Comparison of ENCODE assay signal across 23 cellular contexts in genomic region chr19:29492761-29493160, GRCh38. TPM values are rescaled to one million over a fixed set of nuclear protein-coding genes. Genes with fewer than 3 reads are reported as not detected.
DNase-seq lines count a peak whose midpoint lies in the region; ATAC-seq and TF ChIP-seq lines count a peak whose summit lies in the region.
"Had no signal": no experiment of that assay in that cellular context is flagged by ENCODE, and none has a peak within 500 bp of the region (broad histone marks: within the 10 kb centered on the region; RNA-seq: fewer than 3 reads in every experiment).

No MANE protein-coding gene starts in this region.

- H3K27me3 ChIP-seq in CD8-positive, alpha-beta T cell (ENCODE audit: insufficient read depth, low read length): peaks cover 4% of the 10 kb centered on the region
- H3K27me3 ChIP-seq: testis had no signal

- H3K27me3 Mint-ChIP-seq in CD8-positive, alpha-beta T cell (ENCODE audit: low read depth): peaks cover 29% of the 10 kb centered on the region

- H3K36me3 Mint-ChIP-seq in CD8-positive, alpha-beta T cell: no peaks in the 10 kb centered on the region
- H3K36me3 Mint-ChIP-seq: activated naive CD8-positive, alpha-beta T cell treated with anti-CD3 and anti-CD28 coated beads for 36 hours had no signal

- intact Hi-C loops in CD8-positive, alpha-beta T cell (cut with DNase I, micrococcal nuclease): no loop called here

- H3K9me3 ChIP-seq in CD8-positive, alpha-beta T cell (ENCODE audit: low read length): no peaks in the 10 kb centered on the region
- H3K9me3 ChIP-seq: mucosa of descending colon, testis had no signal

- TF ChIP-seq CTCF in fibroblast of mammary gland (conservative IDR thresholded peaks at IDR 0.05; ENCODE audit: control insufficient read depth, insufficient read depth, low read depth, low read length): no peak
- TF ChIP-seq CTCF in CD8-positive, alpha-beta T cell (IDR thresholded peaks at IDR 0.05): no peak

- H3K4me1 Mint-ChIP-seq in CD8-positive, alpha-beta T cell (ENCODE audit: low read depth): no peaks in the 10 kb centered on the region
- H3K4me1 Mint-ChIP-seq: activated CD4-positive, alpha-beta T cell treated with anti-CD3 and anti-CD28 coated beads, Interleukin-2, amount 10 ng/mL, durations not matched to agents 24 days and 14 days; activated naive CD8-positive, alpha-beta T cell treated with anti-CD3 and anti-CD28 coated beads for 36 hours had no signal

- H3K27ac Mint-ChIP-seq in CD8-positive, alpha-beta T cell: no peak overlapping the region
- H3K27ac Mint-ChIP-seq: activated CD4-positive, alpha-beta T cell treated with anti-CD3 and anti-CD28 coated beads, Interleukin-2, amount 10 ng/mL, durations not matched to agents 24 days and 14 days; activated naive CD8-positive, alpha-beta T cell treated with anti-CD3 and anti-CD28 coated beads for 36 hours; activated T-helper 2 cell treated with anti-CD3 and anti-CD28 coated beads, Interferon-gamma antibody, Interleukin-2, Interleukin-4, amounts not matched to agents 10 μg/mL and 5 μg/mL and 100 μg/mL, durations not matched to agents 14 hours and 24 hours and 36 hours; CD4-positive, alpha-beta T cell had no signal

- DNase-seq in M059J (ENCODE audit: low read depth) (peak; percentile 21), fibroblast of mammary gland (ENCODE audit: low read depth) (peak; percentile 2), mesenteric fat pad (ENCODE audit: low spot score) (peak; percentile 33), substantia nigra (lab: John Stamatoyannopoulos, UW) (peak in 8 of 49 donors; percentile 22 to 52 (median 28)), NCI-H146 (lab: John Stamatoyannopoulos, UW) (no peak), Kasumi-1 (lab: John Stamatoyannopoulos, UW) (no peak)
- DNase-seq in stimulated activated naive CD8-positive, alpha-beta T cell treated with anti-CD3 and anti-CD28 coated beads, Interleukin-15, Interleukin-2, amounts not matched to agents 100 U/mL and 50 U/mL, for 24 hours: no peak
- DNase-seq in CD8-positive, alpha-beta T cell: no peak
- DNase-seq: activated CD4-positive, alpha-beta T cell treated with anti-CD3 and anti-CD28 coated beads, Interleukin-2, amount 10 ng/mL, durations not matched to agents 24 days and 14 days; activated naive CD8-positive, alpha-beta T cell treated with anti-CD3 and anti-CD28 coated beads for 36 hours; CD4-positive, alpha-beta T cell; GDM1; left colon; mucosa of descending colon; NCI-H1436 treated with DMSO at 0.1 percent for 48 hours; NCI-H2171 treated with DMSO at 0.1 percent for 48 hours; NCI-H526 treated with DMSO at 0.1 percent for 48 hours; SHP77 treated with DMSO at 0.1 percent for 48 hours; testis had no signal

- peak overlapping the region; percentile 64 for H3K27ac ChIP-seq in substantia nigra (ENCODE audit: low read depth, low read length, poor library complexity, severe bottlenecking)
- no peak overlapping the region for H3K27ac ChIP-seq in CD8-positive, alpha-beta T cell (ENCODE audit: low read depth, low read length)
- H3K27ac ChIP-seq: HL-60, testis had no signal

- H3K4me3 ChIP-seq in fibroblast of mammary gland (ENCODE audit: control insufficient read depth, low read depth, low read length): no peak overlapping the region
- H3K4me3 ChIP-seq in CD8-positive, alpha-beta T cell (ENCODE audit: low read depth, low read length): no peak overlapping the region
- H3K4me3 ChIP-seq: mucosa of descending colon, testis had no signal

- no peaks in the 10 kb centered on the region for H3K4me1 ChIP-seq in CD8-positive, alpha-beta T cell (ENCODE audit: insufficient read depth, low read length)
- H3K4me1 ChIP-seq: testis had no signal

- no peaks in the 10 kb centered on the region for H3K9me3 Mint-ChIP-seq in CD8-positive, alpha-beta T cell
- H3K9me3 Mint-ChIP-seq: activated CD4-positive, alpha-beta T cell treated with anti-CD3 and anti-CD28 coated beads, Interleukin-2, amount 10 ng/mL, durations not matched to agents 24 days and 14 days; activated T-helper 2 cell treated with anti-CD3 and anti-CD28 coated beads, Interferon-gamma antibody, Interleukin-2, Interleukin-4, amounts not matched to agents 10 μg/mL and 5 μg/mL and 100 μg/mL, durations not matched to agents 14 hours and 24 hours and 36 hours; CD4-positive, alpha-beta T cell had no signal

- CTCF ChIA-PET in CD8-positive, alpha-beta T cell (lab: Charles Lee): no interaction called here

- no peak for ATAC-seq in stimulated activated naive CD8-positive, alpha-beta T cell treated with anti-CD3 and anti-CD28 coated beads, Interleukin-15, Interleukin-2, amounts not matched to agents 100 U/mL and 50 U/mL, for 24 hours
- no peak for ATAC-seq in CD8-positive, alpha-beta T cell
- ATAC-seq: left colon, mucosa of descending colon had no signal

- POLR2A ChIA-PET in CD8-positive, alpha-beta T cell (lab: Charles Lee): no interaction called here

- no peak overlapping the region for H3K4me3 Mint-ChIP-seq in CD8-positive, alpha-beta T cell
- H3K4me3 Mint-ChIP-seq: activated CD4-positive, alpha-beta T cell treated with anti-CD3 and anti-CD28 coated beads, Interleukin-2, amount 10 ng/mL, durations not matched to agents 24 days and 14 days; activated naive CD8-positive, alpha-beta T cell treated with anti-CD3 and anti-CD28 coated beads for 36 hours; CD4-positive, alpha-beta T cell had no signal

- no peaks in the 10 kb centered on the region for H3K36me3 ChIP-seq in CD8-positive, alpha-beta T cell (ENCODE audit: insufficient read depth, low read length)

RNA-seq across cellular contexts. Expression of gene VSTM2B, which starts 33.0 kb away (rescaled TPM):
- total RNA-seq in M059J (2014; rRNA removed; shearing (Covaris generic)): not detected in 2 replicates
- not detected for total RNA-seq in mesenteric fat pad
- total RNA-seq in CD8-positive, alpha-beta T cell: not detected
- total RNA-seq: activated CD4-positive, alpha-beta T cell treated with anti-CD3 and anti-CD28 coated beads, Interleukin-2, amount 10 ng/mL, durations not matched to agents 24 days and 14 days; activated naive CD8-positive, alpha-beta T cell treated with anti-CD3 and anti-CD28 coated beads for 36 hours; activated T-helper 2 cell treated with anti-CD3 and anti-CD28 coated beads, Interferon-gamma antibody, Interleukin-2, Interleukin-4, amounts not matched to agents 10 μg/mL and 5 μg/mL and 100 μg/mL, durations not matched to agents 14 hours and 24 hours and 36 hours; CD4-positive, alpha-beta T cell; chondrocyte; left colon; T-helper 1 cell treated with Interleukin-12 subunit alpha and Interleukin-12 subunit beta and Interleukin-4 antibody, amounts not matched to agents 30 ng/mL and 1 ng/mL, for 36 hours had no signal

Comparison
In these comparisons a context has a peak if more than half of its experiments do, and no peak if none do; other contexts are left out.
1. DNase-seq: peak in M059J (single experiment), fibroblast of mammary gland (single experiment) and mesenteric fat pad (single experiment); none in stimulated activated naive CD8-positive, alpha-beta T cell treated with anti-CD3 and anti-CD28 coated beads, Interleukin-15, Interleukin-2, amounts not matched to agents 100 U/mL and 50 U/mL, for 24 hours (single experiment), CD8-positive, alpha-beta T cell (0 of 7), NCI-H146 (single experiment) and Kasumi-1 (0 of 2).